ENCODE assay signal across 23 cellular contexts in genomic region chr1:54352755-54353154, GRCh38. TPM values are rescaled to one million over a fixed set of nuclear protein-coding genes. Genes with fewer than 3 reads are reported as not detected.
DNase-seq lines count a peak whose midpoint lies in the region; ATAC-seq and TF ChIP-seq lines count a peak whose summit lies in the region.
"Had no signal": no experiment of that assay in that cellular context is flagged by ENCODE, and none has a peak within 500 bp of the region (broad histone marks: within the 10 kb centered on the region; RNA-seq: fewer than 3 reads in every experiment).

No MANE protein-coding gene starts in this region.

- no peaks in the 10 kb centered on the region for H3K27me3 Mint-ChIP-seq in activated CD8-positive, alpha-beta T cell treated with anti-CD3 and anti-CD28 coated beads, Interleukin-2, amount 10 ng/mL, durations not matched to agents 7 days and 5 days (ENCODE audit: low read depth)
- H3K27me3 Mint-ChIP-seq in activated CD8-positive, alpha-beta T cell treated with anti-CD3 and anti-CD28 coated beads for 36 hours: no peaks in the 10 kb centered on the region
- H3K27me3 Mint-ChIP-seq: B cell; central memory CD8-positive, alpha-beta T cell; stimulated activated naive CD8-positive, alpha-beta T cell treated with anti-CD3 and anti-CD28 coated beads, Interleukin-15, amount 100 ng/mL, for 72 hours had no signal

- H3K79me2 ChIP-seq in smooth muscle cell (ENCODE audit: low read depth): peaks cover 65% of the 10 kb centered on the region

- peaks cover 2% of the 10 kb centered on the region for H3K36me3 ChIP-seq in iPS-20b (ENCODE audit: insufficient read depth, low read depth, low read length)
- no peaks in the 10 kb centered on the region for H3K36me3 ChIP-seq in smooth muscle cell (ENCODE audit: low read depth)
- no peaks in the 10 kb centered on the region for H3K36me3 ChIP-seq in left lung
- H3K36me3 ChIP-seq: tibial nerve had no signal

- H3K36me3 Mint-ChIP-seq in activated CD8-positive, alpha-beta T cell treated with anti-CD3 and anti-CD28 coated beads, Interleukin-2, amount 10 ng/mL, durations not matched to agents 7 days and 5 days (ENCODE audit: low read depth): peaks cover 24% of the 10 kb centered on the region
- peaks cover 8% of the 10 kb centered on the region for H3K36me3 Mint-ChIP-seq in activated CD8-positive, alpha-beta T cell treated with anti-CD3 and anti-CD28 coated beads for 36 hours (ENCODE audit: low read depth)

- H3K9me3 Mint-ChIP-seq in activated CD8-positive, alpha-beta T cell treated with anti-CD3 and anti-CD28 coated beads, Interleukin-2, amount 10 ng/mL, durations not matched to agents 7 days and 5 days (ENCODE audit: insufficient read depth): no peaks in the 10 kb centered on the region
- no peaks in the 10 kb centered on the region for H3K9me3 Mint-ChIP-seq in activated CD8-positive, alpha-beta T cell treated with anti-CD3 and anti-CD28 coated beads for 36 hours
- H3K9me3 Mint-ChIP-seq: central memory CD8-positive, alpha-beta T cell; stimulated activated naive CD8-positive, alpha-beta T cell treated with anti-CD3 and anti-CD28 coated beads, Interleukin-15, amount 100 ng/mL, for 72 hours; T-helper 1 cell treated with Interleukin-12 subunit alpha and Interleukin-12 subunit beta and Interleukin-4 antibody, amounts not matched to agents 30 μg/mL and 1 μg/mL, for 36 hours had no signal

- H3K4me3 Mint-ChIP-seq in activated CD8-positive, alpha-beta T cell treated with anti-CD3 and anti-CD28 coated beads, Interleukin-2, amount 10 ng/mL, durations not matched to agents 7 days and 5 days: no peak overlapping the region
- H3K4me3 Mint-ChIP-seq in activated CD8-positive, alpha-beta T cell treated with anti-CD3 and anti-CD28 coated beads for 36 hours: no peak overlapping the region
- H3K4me3 Mint-ChIP-seq: B cell; central memory CD8-positive, alpha-beta T cell; T-helper 1 cell treated with Interleukin-12 subunit alpha and Interleukin-12 subunit beta and Interleukin-4 antibody, amounts not matched to agents 30 μg/mL and 1 μg/mL, for 36 hours had no signal

- peaks cover 98% of the 10 kb centered on the region for H4K20me1 ChIP-seq in smooth muscle cell (ENCODE audit: low read depth)

- ATAC-seq in activated CD8-positive, alpha-beta T cell treated with anti-CD3 and anti-CD28 coated beads, Interleukin-2, amount 10 ng/mL, durations not matched to agents 7 days and 5 days: no peak
- no peak for ATAC-seq in activated CD8-positive, alpha-beta T cell treated with anti-CD3 and anti-CD28 coated beads for 36 hours
- no peak for ATAC-seq in left lung
- ATAC-seq: stimulated activated naive CD8-positive, alpha-beta T cell treated with anti-CD3 and anti-CD28 coated beads, Interleukin-15, amount 100 ng/mL, for 72 hours had no signal

- H3K9ac ChIP-seq in iPS-20b (ENCODE audit: low read depth, low read length): no peak overlapping the region
- no peak overlapping the region for H3K9ac ChIP-seq in smooth muscle cell (ENCODE audit: low read depth)

- H3K4me2 ChIP-seq in smooth muscle cell: peak overlapping the region; percentile 66

- peaks cover 85% of the 10 kb centered on the region for H3K4me1 Mint-ChIP-seq in activated CD8-positive, alpha-beta T cell treated with anti-CD3 and anti-CD28 coated beads, Interleukin-2, amount 10 ng/mL, durations not matched to agents 7 days and 5 days (ENCODE audit: low read depth)
- H3K4me1 Mint-ChIP-seq in activated CD8-positive, alpha-beta T cell treated with anti-CD3 and anti-CD28 coated beads for 36 hours (ENCODE audit: low read depth): peaks cover 86% of the 10 kb centered on the region

- POLR2A ChIA-PET in activated CD8-positive, alpha-beta T cell treated with anti-CD3 and anti-CD28 coated beads, Interleukin-2, amount 10 ng/mL, durations not matched to agents 7 days and 5 days (lab: Charles Lee): interaction anchor here (1.3 kb wide), 1 partner anchor 153 kb away, joined by 3 read pairs; the partner anchor contains the start of genes CYB5RL and MRPL37
- POLR2A ChIA-PET in activated CD8-positive, alpha-beta T cell treated with anti-CD3 and anti-CD28 coated beads for 36 hours (lab: Charles Lee): no interaction called here

- H2AFZ ChIP-seq in smooth muscle cell (ENCODE audit: low read depth): no peak overlapping the region

- no peaks in the 10 kb centered on the region for H3K9me3 ChIP-seq in iPS-20b (ENCODE audit: insufficient read depth, low read depth, low read length)
- no peaks in the 10 kb centered on the region for H3K9me3 ChIP-seq in smooth muscle cell (replicated peaks; ENCODE audit: low read depth)
- H3K9me3 ChIP-seq in left lung: no peaks in the 10 kb centered on the region
- H3K9me3 ChIP-seq: tibial nerve had no signal

- CTCF ChIA-PET in activated CD8-positive, alpha-beta T cell treated with anti-CD3 and anti-CD28 coated beads, Interleukin-2, amount 10 ng/mL, durations not matched to agents 7 days and 5 days (lab: Charles Lee): no interaction called here
- CTCF ChIA-PET in activated CD8-positive, alpha-beta T cell treated with anti-CD3 and anti-CD28 coated beads for 36 hours (lab: Charles Lee): interaction anchor here (1.4 kb wide), 1 partner anchor 77 kb away, joined by 3 read pairs; no protein-coding TSS in a partner anchor

- no peak for TF ChIP-seq CTCF in activated CD8-positive, alpha-beta T cell treated with anti-CD3 and anti-CD28 coated beads for 36 hours (IDR thresholded peaks at IDR 0.05)
- TF ChIP-seq CTCF in VCaP (conservative IDR thresholded peaks at IDR 0.05) (no peak), smooth muscle cell (IDR thresholded peaks at IDR 0.05; ENCODE audit: borderline replicate concordance, insufficient read depth, poor library complexity, severe bottlenecking) (no peak), left lung (IDR thresholded peaks at IDR 0.05) (no peak)

- no peaks in the 10 kb centered on the region for H3F3A ChIP-seq in smooth muscle cell (ENCODE audit: low read depth)

- no peak for DNase-seq in activated CD8-positive, alpha-beta T cell treated with anti-CD3 and anti-CD28 coated beads, Interleukin-2, amount 10 ng/mL, durations not matched to agents 7 days and 5 days
- DNase-seq in activated CD8-positive, alpha-beta T cell treated with anti-CD3 and anti-CD28 coated beads for 36 hours: no peak
- DNase-seq in smooth muscle cell (lab: John Stamatoyannopoulos, UW; ENCODE audit: unreplicated experiment) (no peak), left lung (no peak), NCI-H2196 treated with DMSO at 0.1 percent for 48 hours (lab: John Stamatoyannopoulos, UW; ENCODE audit: unreplicated experiment) (no peak), cortex of kidney (lab: John Stamatoyannopoulos, UW) (no peak)
- DNase-seq: activated CD4-positive, alpha-beta T cell treated with anti-CD3 and anti-CD28 coated beads, Interleukin-2, amount 50 U/mL, for 48 hours; activated gamma-delta T cell treated with Interleukin-2 at 50 U/mL for 16 hours; DND-41; erythroblast; foreskin melanocyte; NCI-H2081 treated with DMSO at 0.1 percent for 48 hours; stimulated activated CD4-positive, alpha-beta T cell treated with anti-CD3 and anti-CD28 coated beads, Interleukin-12 subunit alpha, Interleukin-12 subunit beta, amount 100 ng/mL, for 4 hours; stimulated activated CD4-positive, alpha-beta T cell treated with anti-CD3 and anti-CD28 coated beads, Interleukin-4, amount 100 ng/mL, for 4 hours; stimulated activated naive CD8-positive, alpha-beta T cell treated with anti-CD3 and anti-CD28 coated beads, Interleukin-15, amount 100 ng/mL, for 72 hours had no signal

- H3K27ac Mint-ChIP-seq in activated CD8-positive, alpha-beta T cell treated with anti-CD3 and anti-CD28 coated beads, Interleukin-2, amount 10 ng/mL, durations not matched to agents 7 days and 5 days: peak overlapping the region; percentile 43
- no peak overlapping the region for H3K27ac Mint-ChIP-seq in activated CD8-positive, alpha-beta T cell treated with anti-CD3 and anti-CD28 coated beads for 36 hours
- H3K27ac Mint-ChIP-seq: B cell had no signal

- no peak overlapping the region for H3K4me3 ChIP-seq in iPS-20b (ENCODE audit: low read length)
- no peak overlapping the region for H3K4me3 ChIP-seq in smooth muscle cell
- H3K4me3 ChIP-seq in left lung: no peak overlapping the region
- H3K4me3 ChIP-seq: lung, tibial nerve had no signal

- H3K4me1 ChIP-seq in iPS-20b (ENCODE audit: insufficient read depth, low read length) (peaks cover 60% of the 10 kb centered on the region), smooth muscle cell (ENCODE audit: low read depth) (peaks cover 64% of the 10 kb centered on the region), left lung (peaks cover 5 to 26% of the 10 kb centered on the region in 2 donors)

- H3K27me3 ChIP-seq in iPS-20b (ENCODE audit: insufficient read depth, low read length) (no peaks in the 10 kb centered on the region), smooth muscle cell (ENCODE audit: low read depth) (no peaks in the 10 kb centered on the region), left lung (no peaks in the 10 kb centered on the region)
- H3K27me3 ChIP-seq: tibial nerve had no signal

- 56% methylated on average over 17 of the region's 17 CpGs for WGBS in smooth muscle cell (ENCODE audit: low lambda C conversion rate)

- intact Hi-C loops in activated CD8-positive, alpha-beta T cell treated with anti-CD3 and anti-CD28 coated beads for 36 hours (cut with micrococcal nuclease): no loop called here
- intact Hi-C loops in left lung (cut with DNase I): no loop called here

- H3K27ac ChIP-seq in VCaP (peak overlapping the region; percentile 49), iPS-20b (ENCODE audit: low read length) (peak overlapping the region; percentile 19), smooth muscle cell (ENCODE audit: low read depth) (peak overlapping the region; percentile 8), left lung (no peak overlapping the region)
- H3K27ac ChIP-seq: HL-60, tibial nerve had no signal

RNA-seq across cellular contexts. Expression of gene SSBP3, which starts 53.4 kb away (rescaled TPM):
- 100 to 1,000 TPM; 109 to 111 TPM for total RNA-seq in activated CD8-positive, alpha-beta T cell treated with anti-CD3 and anti-CD28 coated beads, Interleukin-2, amount 10 ng/mL, durations not matched to agents 7 days and 5 days
- 10 to 100 TPM; 62.6 to 67.8 TPM for total RNA-seq in activated CD8-positive, alpha-beta T cell treated with anti-CD3 and anti-CD28 coated beads for 36 hours
- total RNA-seq in smooth muscle cell (30.1 and 42.3 TPM in 2 replicates), left lung (10 to 100 TPM; 33.0 to 35.2 TPM)
- 23.6 and 26.5 TPM in 2 replicates for polyA plus RNA-seq in smooth muscle cell

Comparison
In these comparisons a context has a peak if more than half of its experiments do, and no peak if none do; other contexts are left out.
1. H3K27ac ChIP-seq: peak in VCaP (single experiment), iPS-20b (single experiment) and smooth muscle cell (single experiment); none in left lung (0 of 2).